8 cellular contexts compared by ENCODE assay signal in genomic region chr7:12685550-12685949, GRCh38. TPM values are rescaled to one million over a fixed set of nuclear protein-coding genes. Genes with fewer than 3 reads are reported as not detected.
DNase-seq lines count a peak whose midpoint lies in the region; ATAC-seq and TF ChIP-seq lines count a peak whose summit lies in the region.

No MANE protein-coding gene starts in this region.

- CTCF ChIA-PET in activated naive CD4-positive, alpha-beta T cell treated with anti-CD3 and anti-CD28 coated beads for 36 hours (lab: Charles Lee) = interaction anchor here (0.6 to 3.0 kb wide), 7 partner anchors 10 to 992 kb away, joined by 3 to 11 read pairs (median 3); no protein-coding TSS in a partner anchor

- no peaks in the 10 kb centered on the region for H3K9me3 Mint-ChIP-seq in activated naive CD4-positive, alpha-beta T cell treated with anti-CD3 and anti-CD28 coated beads for 36 hours
- no peaks in the 10 kb centered on the region for H3K9me3 Mint-ChIP-seq in glutamatergic neuron (ENCODE audit: unreplicated experiment)

- H3K4me3 Mint-ChIP-seq in activated naive CD4-positive, alpha-beta T cell treated with anti-CD3 and anti-CD28 coated beads for 36 hours = peak overlapping the region; percentile 64
- H3K4me3 Mint-ChIP-seq in glutamatergic neuron (ENCODE audit: unreplicated experiment) = peak overlapping the region; percentile 79

- ATAC-seq in HG03460 (IDR thresholded peaks at IDR 0.05; ENCODE audit: unreplicated experiment) = no peak

- TF ChIP-seq CTCF in glutamatergic neuron (IDR thresholded peaks at IDR 0.05; ENCODE audit: partially characterized antibody, unreplicated experiment) = no peak

- H3K4me1 ChIP-seq in skeletal muscle satellite cell (ENCODE audit: control insufficient read depth, insufficient read depth, low read length) = peaks cover 6% of the 10 kb centered on the region

- H3K36me3 ChIP-seq in skeletal muscle satellite cell (ENCODE audit: insufficient read depth, low read length) = no peaks in the 10 kb centered on the region

- no peaks in the 10 kb centered on the region for H3K9me3 ChIP-seq in skeletal muscle satellite cell (replicated peaks; ENCODE audit: low read length)

- H3K4me2 ChIP-seq in skeletal muscle satellite cell (ENCODE audit: low read length) = no peak overlapping the region

- intact Hi-C loops in activated naive CD4-positive, alpha-beta T cell treated with anti-CD3 and anti-CD28 coated beads for 36 hours (cut with micrococcal nuclease) = no loop called here

- no peaks in the 10 kb centered on the region for H3K27me3 Mint-ChIP-seq in activated naive CD4-positive, alpha-beta T cell treated with anti-CD3 and anti-CD28 coated beads for 36 hours (ENCODE audit: low read depth)
- H3K27me3 Mint-ChIP-seq in glutamatergic neuron (ENCODE audit: unreplicated experiment) = no peaks in the 10 kb centered on the region

- peak overlapping the region; percentile 61 for H3K27ac Mint-ChIP-seq in activated naive CD4-positive, alpha-beta T cell treated with anti-CD3 and anti-CD28 coated beads for 36 hours
- H3K27ac Mint-ChIP-seq in glutamatergic neuron (ENCODE audit: unreplicated experiment) = peak overlapping the region; percentile 72

- H3K9ac ChIP-seq in skeletal muscle satellite cell (ENCODE audit: low read depth, low read length) = peak overlapping the region; percentile 93

- H3K4me1 Mint-ChIP-seq in activated naive CD4-positive, alpha-beta T cell treated with anti-CD3 and anti-CD28 coated beads for 36 hours (ENCODE audit: low read depth) = peaks cover 26% of the 10 kb centered on the region
- peaks cover 19% of the 10 kb centered on the region for H3K4me1 Mint-ChIP-seq in glutamatergic neuron (ENCODE audit: low read depth, unreplicated experiment)

- no peaks in the 10 kb centered on the region for H3K27me3 ChIP-seq in skeletal muscle satellite cell (ENCODE audit: control insufficient read depth, insufficient read depth, low read length)

- DNase-seq in DMS 273 (lab: John Stamatoyannopoulos, UW; ENCODE audit: unreplicated experiment) (peak; percentile 47), DMS 273 treated with DMSO at 0.1 percent for 48 hours (lab: John Stamatoyannopoulos, UW) (no peak), NCI-H748 treated with DMSO at 0.1 percent for 48 hours (lab: John Stamatoyannopoulos, UW) (peak; percentile 24), glutamatergic neuron (peak; percentile 44), NCI-H2107 treated with DMSO at 0.1 percent for 48 hours (lab: John Stamatoyannopoulos, UW; ENCODE audit: unreplicated experiment) (no peak)
- peak; percentile 49 for DNase-seq in activated naive CD4-positive, alpha-beta T cell treated with anti-CD3 and anti-CD28 coated beads for 36 hours

- H3K36me3 Mint-ChIP-seq in activated naive CD4-positive, alpha-beta T cell treated with anti-CD3 and anti-CD28 coated beads for 36 hours (ENCODE audit: low read depth) = peaks cover 3% of the 10 kb centered on the region
- no peaks in the 10 kb centered on the region for H3K36me3 Mint-ChIP-seq in glutamatergic neuron (ENCODE audit: unreplicated experiment)

- H3K4me3 ChIP-seq in skeletal muscle satellite cell (ENCODE audit: low read length) = no peak overlapping the region

RNA-seq across cellular contexts. Expression of gene ARL4A, which starts 1.9 kb away (rescaled TPM):
- 10 to 100 TPM in 1 of 2 experiments, 1 to 10 TPM in 1; 8.1 to 10.0 TPM for total RNA-seq in activated naive CD4-positive, alpha-beta T cell treated with anti-CD3 and anti-CD28 coated beads for 36 hours
- 12.3 TPM for total RNA-seq in glutamatergic neuron (ENCODE audit: unreplicated experiment)
- 22.9 and 31.4 TPM in 2 replicates for total RNA-seq in skeletal muscle satellite cell (2012; rRNA removed)

Comparison
In these comparisons a context has a peak if more than half of its experiments do, and no peak if none do; other contexts are left out.
1. DNase-seq: peak in DMS 273 (single experiment), NCI-H748 treated with DMSO at 0.1 percent for 48 hours (single experiment), activated naive CD4-positive, alpha-beta T cell treated with anti-CD3 and anti-CD28 coated beads for 36 hours (single experiment) and glutamatergic neuron (single experiment); none in DMS 273 treated with DMSO at 0.1 percent for 48 hours (single experiment) and NCI-H2107 treated with DMSO at 0.1 percent for 48 hours (single experiment).